In the genomic region with DNA sequence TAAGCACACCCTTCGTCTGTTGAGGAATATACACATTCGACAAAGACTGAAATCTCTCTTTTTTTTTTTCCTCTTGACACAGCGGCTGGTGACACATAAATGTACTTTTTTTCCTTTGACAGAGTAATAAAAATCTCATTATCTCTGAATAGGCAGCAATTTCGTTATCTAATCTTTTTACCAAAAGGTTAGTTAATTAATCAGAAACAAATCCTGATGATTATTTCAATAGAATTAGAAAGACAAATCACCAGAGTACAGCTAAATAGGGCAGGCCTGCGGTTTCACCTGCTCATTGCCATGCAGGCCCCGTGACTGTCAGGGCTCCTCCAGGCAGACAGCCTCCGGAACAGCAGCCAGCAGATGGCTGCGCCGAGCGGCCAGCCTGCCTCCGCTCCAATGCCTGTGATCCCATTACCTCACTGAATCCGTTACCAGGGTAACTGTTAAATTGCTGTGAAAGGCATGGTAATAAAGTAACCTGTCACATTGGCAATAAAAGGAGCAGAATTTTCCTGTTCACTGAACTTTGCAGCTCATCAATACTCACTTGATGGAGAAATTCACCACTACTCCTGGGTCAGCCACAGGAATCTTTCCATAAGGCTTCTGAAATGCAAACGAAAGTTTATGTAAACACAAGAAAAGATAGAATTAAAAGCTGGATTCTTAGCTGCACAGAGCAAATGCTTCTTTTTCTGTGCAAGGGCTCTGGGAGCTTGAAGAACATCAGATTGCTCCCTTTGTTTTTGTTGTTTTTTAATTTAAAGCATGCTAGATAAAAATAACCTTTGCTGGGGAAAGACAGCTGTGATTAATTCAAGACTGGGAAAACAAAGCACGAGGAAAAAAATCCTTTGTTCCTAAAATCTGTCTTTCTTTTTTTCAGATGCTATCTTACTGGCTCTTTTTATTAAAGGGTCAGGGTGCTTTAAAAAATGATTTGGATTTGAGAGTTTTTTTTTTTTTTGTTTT, we compare ENCODE assay signal across 1 cellular context.
TF ChIP-seq lines count a peak whose summit lies in the region.

No MANE protein-coding gene starts in this region.

TF ChIP-seq in GM12878, 131 proteins besides CTCF, POLR2A, EP300 and RAD21 (continued from another document and continues in another):
- TF ChIP-seq, protein P1, sequence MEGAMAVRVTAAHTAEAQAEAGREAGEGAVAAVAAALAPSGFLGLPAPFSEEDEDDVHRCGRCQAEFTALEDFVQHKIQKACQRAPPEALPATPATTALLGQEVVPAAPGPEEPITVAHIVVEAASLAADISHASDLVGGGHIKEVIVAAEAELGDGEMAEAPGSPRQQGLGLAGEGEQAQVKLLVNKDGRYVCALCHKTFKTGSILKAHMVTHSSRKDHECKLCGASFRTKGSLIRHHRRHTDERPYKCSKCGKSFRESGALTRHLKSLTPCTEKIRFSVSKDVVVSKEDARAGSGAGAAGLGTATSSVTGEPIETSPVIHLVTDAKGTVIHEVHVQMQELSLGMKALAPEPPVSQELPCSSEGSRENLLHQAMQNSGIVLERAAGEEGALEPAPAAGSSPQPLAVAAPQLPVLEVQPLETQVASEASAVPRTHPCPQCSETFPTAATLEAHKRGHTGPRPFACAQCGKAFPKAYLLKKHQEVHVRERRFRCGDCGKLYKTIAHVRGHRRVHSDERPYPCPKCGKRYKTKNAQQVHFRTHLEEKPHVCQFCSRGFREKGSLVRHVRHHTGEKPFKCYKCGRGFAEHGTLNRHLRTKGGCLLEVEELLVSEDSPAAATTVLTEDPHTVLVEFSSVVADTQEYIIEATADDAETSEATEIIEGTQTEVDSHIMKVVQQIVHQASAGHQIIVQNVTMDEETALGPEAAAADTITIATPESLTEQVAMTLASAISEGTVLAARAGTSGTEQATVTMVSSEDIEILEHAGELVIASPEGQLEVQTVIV (IDR thresholded peaks at IDR 0.05; ENCODE audit: borderline replicate concordance, partially characterized antibody): no peak
- TF ChIP-seq BHLHE40 (IDR thresholded peaks at IDR 0.05; ENCODE audit: borderline replicate concordance in 1 of 2, low read depth in 2 of 2, low read length in 1 of 2): 0 out of 4 replicates have a peak, but pooled peaks have one; percentile 17
- TF ChIP-seq, protein P2, sequence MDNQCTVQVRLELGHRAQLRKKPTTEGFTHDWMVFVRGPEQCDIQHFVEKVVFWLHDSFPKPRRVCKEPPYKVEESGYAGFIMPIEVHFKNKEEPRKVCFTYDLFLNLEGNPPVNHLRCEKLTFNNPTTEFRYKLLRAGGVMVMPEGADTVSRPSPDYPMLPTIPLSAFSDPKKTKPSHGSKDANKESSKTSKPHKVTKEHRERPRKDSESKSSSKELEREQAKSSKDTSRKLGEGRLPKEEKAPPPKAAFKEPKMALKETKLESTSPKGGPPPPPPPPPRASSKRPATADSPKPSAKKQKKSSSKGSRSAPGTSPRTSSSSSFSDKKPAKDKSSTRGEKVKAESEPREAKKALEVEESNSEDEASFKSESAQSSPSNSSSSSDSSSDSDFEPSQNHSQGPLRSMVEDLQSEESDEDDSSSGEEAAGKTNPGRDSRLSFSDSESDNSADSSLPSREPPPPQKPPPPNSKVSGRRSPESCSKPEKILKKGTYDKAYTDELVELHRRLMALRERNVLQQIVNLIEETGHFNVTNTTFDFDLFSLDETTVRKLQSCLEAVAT (IDR thresholded peaks at IDR 0.05): no peak
- 0 out of 2 replicates have a peak, but pooled peaks have one; percentile 19 for TF ChIP-seq EED (IDR thresholded peaks at IDR 0.05; ENCODE audit: low read depth)
- TF ChIP-seq ETV6 (conservative IDR thresholded peaks at IDR 0.05 in 1 of 2, IDR thresholded peaks at IDR 0.05 in 1 of 2; ENCODE audit: borderline replicate concordance in 1 of 2, low read depth in 1 of 2): no peak
- no peak for TF ChIP-seq EGR1 (IDR thresholded peaks at IDR 0.05; ENCODE audit: borderline replicate concordance in 1 of 2, low read depth in 2 of 2, low read length in 2 of 2)
- no peak for TF ChIP-seq RAD51 (IDR thresholded peaks at IDR 0.05)
- TF ChIP-seq CBX3 (IDR thresholded peaks at IDR 0.05; ENCODE audit: borderline replicate concordance, low read depth): no peak
- TF ChIP-seq BMI1 (IDR thresholded peaks at IDR 0.05; ENCODE audit: borderline replicate concordance): 0 out of 2 replicates have a peak, but pooled peaks have one; percentile 13
- no peak for TF ChIP-seq CEBPB (IDR thresholded peaks at IDR 0.05; ENCODE audit: borderline replicate concordance in 1 of 2, low read depth in 2 of 2, low read length in 2 of 2)
- TF ChIP-seq HCFC1 (IDR thresholded peaks at IDR 0.05; ENCODE audit: low read length): no peak
- no peak for TF ChIP-seq JUND (IDR thresholded peaks at IDR 0.05; ENCODE audit: low read depth, low read length)
- no peak for TF ChIP-seq ZNF217 (IDR thresholded peaks at IDR 0.05)
- TF ChIP-seq MEF2B (IDR thresholded peaks at IDR 0.05; ENCODE audit: partially characterized antibody, poor library complexity, severe bottlenecking): no peak
- TF ChIP-seq, protein P3, sequence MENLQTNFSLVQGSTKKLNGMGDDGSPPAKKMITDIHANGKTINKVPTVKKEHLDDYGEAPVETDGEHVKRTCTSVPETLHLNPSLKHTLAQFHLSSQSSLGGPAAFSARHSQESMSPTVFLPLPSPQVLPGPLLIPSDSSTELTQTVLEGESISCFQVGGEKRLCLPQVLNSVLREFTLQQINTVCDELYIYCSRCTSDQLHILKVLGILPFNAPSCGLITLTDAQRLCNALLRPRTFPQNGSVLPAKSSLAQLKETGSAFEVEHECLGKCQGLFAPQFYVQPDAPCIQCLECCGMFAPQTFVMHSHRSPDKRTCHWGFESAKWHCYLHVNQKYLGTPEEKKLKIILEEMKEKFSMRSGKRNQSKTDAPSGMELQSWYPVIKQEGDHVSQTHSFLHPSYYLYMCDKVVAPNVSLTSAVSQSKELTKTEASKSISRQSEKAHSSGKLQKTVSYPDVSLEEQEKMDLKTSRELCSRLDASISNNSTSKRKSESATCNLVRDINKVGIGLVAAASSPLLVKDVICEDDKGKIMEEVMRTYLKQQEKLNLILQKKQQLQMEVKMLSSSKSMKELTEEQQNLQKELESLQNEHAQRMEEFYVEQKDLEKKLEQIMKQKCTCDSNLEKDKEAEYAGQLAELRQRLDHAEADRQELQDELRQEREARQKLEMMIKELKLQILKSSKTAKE (IDR thresholded peaks at IDR 0.05; ENCODE audit: low read depth, poor library complexity, severe bottlenecking): no peak
- no peak for TF ChIP-seq CBX5 (IDR thresholded peaks at IDR 0.05; ENCODE audit: low read depth)
- TF ChIP-seq BCL11A (IDR thresholded peaks at IDR 0.05; ENCODE audit: low read depth, low read length): 0 out of 2 replicates have a peak, but pooled peaks have one; percentile 14
- no peak for TF ChIP-seq MXI1 (IDR thresholded peaks at IDR 0.05; ENCODE audit: low read depth, low read length)
- TF ChIP-seq NBN (IDR thresholded peaks at IDR 0.05): no peak
- TF ChIP-seq CBFB (IDR thresholded peaks at IDR 0.05; ENCODE audit: low read depth): peak; percentile 21; the same call in 1 of the 2 replicates
- TF ChIP-seq, protein P4, sequence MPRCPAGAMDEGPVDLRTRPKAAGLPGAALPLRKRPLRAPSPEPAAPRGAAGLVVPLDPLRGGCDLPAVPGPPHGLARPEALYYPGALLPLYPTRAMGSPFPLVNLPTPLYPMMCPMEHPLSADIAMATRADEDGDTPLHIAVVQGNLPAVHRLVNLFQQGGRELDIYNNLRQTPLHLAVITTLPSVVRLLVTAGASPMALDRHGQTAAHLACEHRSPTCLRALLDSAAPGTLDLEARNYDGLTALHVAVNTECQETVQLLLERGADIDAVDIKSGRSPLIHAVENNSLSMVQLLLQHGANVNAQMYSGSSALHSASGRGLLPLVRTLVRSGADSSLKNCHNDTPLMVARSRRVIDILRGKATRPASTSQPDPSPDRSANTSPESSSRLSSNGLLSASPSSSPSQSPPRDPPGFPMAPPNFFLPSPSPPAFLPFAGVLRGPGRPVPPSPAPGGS (IDR thresholded peaks at IDR 0.05; ENCODE audit: borderline replicate concordance, insufficient read depth, low read depth, low read length, poor library complexity, severe bottlenecking): no peak
- TF ChIP-seq YBX1 (IDR thresholded peaks at IDR 0.05): no peak
- TF ChIP-seq, protein P5, sequence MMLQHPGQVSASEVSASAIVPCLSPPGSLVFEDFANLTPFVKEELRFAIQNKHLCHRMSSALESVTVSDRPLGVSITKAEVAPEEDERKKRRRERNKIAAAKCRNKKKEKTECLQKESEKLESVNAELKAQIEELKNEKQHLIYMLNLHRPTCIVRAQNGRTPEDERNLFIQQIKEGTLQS (IDR thresholded peaks at IDR 0.05; ENCODE audit: borderline replicate concordance, extremely low read depth, low read depth, low read length): no peak
- no peak for TF ChIP-seq TCF3 (IDR thresholded peaks at IDR 0.05; ENCODE audit: borderline replicate concordance, insufficient read depth, low read depth, low read length)
- TF ChIP-seq CHD4 (IDR thresholded peaks at IDR 0.05): no peak
- TF ChIP-seq, protein P6, sequence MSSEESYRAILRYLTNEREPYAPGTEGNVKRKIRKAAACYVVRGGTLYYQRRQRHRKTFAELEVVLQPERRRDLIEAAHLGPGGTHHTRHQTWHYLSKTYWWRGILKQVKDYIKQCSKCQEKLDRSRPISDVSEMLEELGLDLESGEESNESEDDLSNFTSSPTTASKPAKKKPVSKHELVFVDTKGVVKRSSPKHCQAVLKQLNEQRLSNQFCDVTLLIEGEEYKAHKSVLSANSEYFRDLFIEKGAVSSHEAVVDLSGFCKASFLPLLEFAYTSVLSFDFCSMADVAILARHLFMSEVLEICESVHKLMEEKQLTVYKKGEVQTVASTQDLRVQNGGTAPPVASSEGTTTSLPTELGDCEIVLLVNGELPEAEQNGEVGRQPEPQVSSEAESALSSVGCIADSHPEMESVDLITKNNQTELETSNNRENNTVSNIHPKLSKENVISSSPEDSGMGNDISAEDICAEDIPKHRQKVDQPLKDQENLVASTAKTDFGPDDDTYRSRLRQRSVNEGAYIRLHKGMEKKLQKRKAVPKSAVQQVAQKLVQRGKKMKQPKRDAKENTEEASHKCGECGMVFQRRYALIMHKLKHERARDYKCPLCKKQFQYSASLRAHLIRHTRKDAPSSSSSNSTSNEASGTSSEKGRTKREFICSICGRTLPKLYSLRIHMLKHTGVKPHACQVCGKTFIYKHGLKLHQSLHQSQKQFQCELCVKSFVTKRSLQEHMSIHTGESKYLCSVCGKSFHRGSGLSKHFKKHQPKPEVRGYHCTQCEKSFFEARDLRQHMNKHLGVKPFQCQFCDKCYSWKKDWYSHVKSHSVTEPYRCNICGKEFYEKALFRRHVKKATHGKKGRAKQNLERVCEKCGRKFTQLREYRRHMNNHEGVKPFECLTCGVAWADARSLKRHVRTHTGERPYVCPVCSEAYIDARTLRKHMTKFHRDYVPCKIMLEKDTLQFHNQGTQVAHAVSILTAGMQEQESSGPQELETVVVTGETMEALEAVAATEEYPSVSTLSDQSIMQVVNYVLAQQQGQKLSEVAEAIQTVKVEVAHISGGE (CRISPR knock-in tag; IDR thresholded peaks at IDR 0.05): no peak
- TF ChIP-seq NR2F1 (conservative IDR thresholded peaks at IDR 0.05): no peak
- TF ChIP-seq PAX5 (IDR thresholded peaks at IDR 0.05; ENCODE audit: borderline replicate concordance, low read depth, low read length): peak; percentile 48; the same call in 1 of the 2 replicates
- TF ChIP-seq ZNF24 (IDR thresholded peaks at IDR 0.05): no peak
- peak; percentile 80 for TF ChIP-seq RUNX3 (IDR thresholded peaks at IDR 0.05; ENCODE audit: low read length)
- TF ChIP-seq CREM (IDR thresholded peaks at IDR 0.05; ENCODE audit: low read depth): no peak
- TF ChIP-seq, protein P7, sequence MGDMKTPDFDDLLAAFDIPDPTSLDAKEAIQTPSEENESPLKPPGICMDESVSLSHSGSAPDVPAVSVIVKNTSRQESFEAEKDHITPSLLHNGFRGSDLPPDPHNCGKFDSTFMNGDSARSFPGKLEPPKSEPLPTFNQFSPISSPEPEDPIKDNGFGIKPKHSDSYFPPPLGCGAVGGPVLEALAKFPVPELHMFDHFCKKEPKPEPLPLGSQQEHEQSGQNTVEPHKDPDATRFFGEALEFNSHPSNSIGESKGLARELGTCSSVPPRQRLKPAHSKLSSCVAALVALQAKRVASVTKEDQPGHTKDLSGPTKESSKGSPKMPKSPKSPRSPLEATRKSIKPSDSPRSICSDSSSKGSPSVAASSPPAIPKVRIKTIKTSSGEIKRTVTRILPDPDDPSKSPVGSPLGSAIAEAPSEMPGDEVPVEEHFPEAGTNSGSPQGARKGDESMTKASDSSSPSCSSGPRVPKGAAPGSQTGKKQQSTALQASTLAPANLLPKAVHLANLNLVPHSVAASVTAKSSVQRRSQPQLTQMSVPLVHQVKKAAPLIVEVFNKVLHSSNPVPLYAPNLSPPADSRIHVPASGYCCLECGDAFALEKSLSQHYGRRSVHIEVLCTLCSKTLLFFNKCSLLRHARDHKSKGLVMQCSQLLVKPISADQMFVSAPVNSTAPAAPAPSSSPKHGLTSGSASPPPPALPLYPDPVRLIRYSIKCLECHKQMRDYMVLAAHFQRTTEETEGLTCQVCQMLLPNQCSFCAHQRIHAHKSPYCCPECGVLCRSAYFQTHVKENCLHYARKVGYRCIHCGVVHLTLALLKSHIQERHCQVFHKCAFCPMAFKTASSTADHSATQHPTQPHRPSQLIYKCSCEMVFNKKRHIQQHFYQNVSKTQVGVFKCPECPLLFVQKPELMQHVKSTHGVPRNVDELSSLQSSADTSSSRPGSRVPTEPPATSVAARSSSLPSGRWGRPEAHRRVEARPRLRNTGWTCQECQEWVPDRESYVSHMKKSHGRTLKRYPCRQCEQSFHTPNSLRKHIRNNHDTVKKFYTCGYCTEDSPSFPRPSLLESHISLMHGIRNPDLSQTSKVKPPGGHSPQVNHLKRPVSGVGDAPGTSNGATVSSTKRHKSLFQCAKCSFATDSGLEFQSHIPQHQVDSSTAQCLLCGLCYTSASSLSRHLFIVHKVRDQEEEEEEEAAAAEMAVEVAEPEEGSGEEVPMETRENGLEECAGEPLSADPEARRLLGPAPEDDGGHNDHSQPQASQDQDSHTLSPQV (IDR thresholded peaks at IDR 0.05): no peak
- TF ChIP-seq MEF2A (IDR thresholded peaks at IDR 0.05; ENCODE audit: insufficient read depth, low read depth, low read length): no peak
- no peak for TF ChIP-seq MYB (IDR thresholded peaks at IDR 0.05; ENCODE audit: borderline replicate concordance, low read depth, low read length)
- TF ChIP-seq FOXM1 (IDR thresholded peaks at IDR 0.05; ENCODE audit: low read depth, low read length): no peak
- no peak for TF ChIP-seq RELA (IDR thresholded peaks at IDR 0.05; ENCODE audit: borderline replicate concordance, partially characterized antibody)
- no peak for TF ChIP-seq FOS (IDR thresholded peaks at IDR 0.05; ENCODE audit: borderline replicate concordance, extremely low read depth, insufficient read length)
- TF ChIP-seq, protein P8, sequence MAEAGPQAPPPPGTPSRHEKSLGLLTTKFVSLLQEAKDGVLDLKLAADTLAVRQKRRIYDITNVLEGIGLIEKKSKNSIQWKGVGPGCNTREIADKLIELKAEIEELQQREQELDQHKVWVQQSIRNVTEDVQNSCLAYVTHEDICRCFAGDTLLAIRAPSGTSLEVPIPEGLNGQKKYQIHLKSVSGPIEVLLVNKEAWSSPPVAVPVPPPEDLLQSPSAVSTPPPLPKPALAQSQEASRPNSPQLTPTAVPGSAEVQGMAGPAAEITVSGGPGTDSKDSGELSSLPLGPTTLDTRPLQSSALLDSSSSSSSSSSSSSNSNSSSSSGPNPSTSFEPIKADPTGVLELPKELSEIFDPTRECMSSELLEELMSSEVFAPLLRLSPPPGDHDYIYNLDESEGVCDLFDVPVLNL (IDR thresholded peaks at IDR 0.05; ENCODE audit: low read depth, low read length): no peak
